Comparison of ENCODE assay signal across 13 cellular contexts in the genomic region with DNA sequence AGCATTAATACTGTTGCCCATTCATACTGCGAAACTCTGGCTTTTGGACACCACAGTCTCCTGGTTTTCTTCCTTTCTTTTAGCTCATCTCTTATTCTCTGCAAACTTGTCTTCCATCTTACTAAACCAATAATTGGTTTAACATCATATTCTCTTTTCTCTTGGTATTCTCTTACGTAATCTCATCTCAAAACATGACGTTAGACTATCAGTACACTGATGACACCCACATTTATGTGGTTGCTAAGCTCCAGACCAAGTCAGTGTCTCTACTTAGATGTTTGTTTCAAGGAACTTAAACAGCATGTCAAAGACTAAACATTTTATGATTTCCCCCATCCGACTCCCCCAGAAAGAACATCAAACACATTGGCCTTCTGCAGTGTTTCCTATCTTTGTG. TPM values are rescaled to one million over a fixed set of nuclear protein-coding genes. Genes with fewer than 3 reads are reported as not detected.
DNase-seq lines count a peak whose midpoint lies in the region; ATAC-seq and TF ChIP-seq lines count a peak whose summit lies in the region.
"Had no signal": no experiment of that assay in that cellular context is flagged by ENCODE, and none has a peak within 500 bp of the region (broad histone marks: within the 10 kb centered on the region; RNA-seq: fewer than 3 reads in every experiment).

No MANE protein-coding gene starts in this region.

- peak overlapping the region; percentile 48 for H3K4me3 Mint-ChIP-seq in activated naive CD8-positive, alpha-beta T cell treated with anti-CD3 and anti-CD28 coated beads, Interleukin-2, amount 50 U/mL, for 24 hours

- peaks cover 48% of the 10 kb centered on the region for H3K36me3 Mint-ChIP-seq in activated naive CD8-positive, alpha-beta T cell treated with anti-CD3 and anti-CD28 coated beads, Interleukin-2, amount 50 U/mL, for 24 hours (ENCODE audit: low read depth)

- no peak overlapping the region for H3K18ac ChIP-seq in mesendoderm (ENCODE audit: low read length)

- H3K4me1 ChIP-seq in GM23248 (ENCODE audit: insufficient read depth) (peaks cover 19% of the 10 kb centered on the region), mesendoderm (ENCODE audit: control insufficient read depth, low read depth, low read length) (peaks cover 5% of the 10 kb centered on the region)

- H2AK5ac ChIP-seq in mesendoderm (ENCODE audit: low read length) = no peak overlapping the region

- in situ Hi-C loops in GM23248 (cut with MboI) = no loop called here

- TF ChIP-seq CTCF in AG10803 (conservative IDR thresholded peaks at IDR 0.05; ENCODE audit: low read length) = no peak

- H2AFZ ChIP-seq in GM23248 = no peak overlapping the region

- H3K27me3 Mint-ChIP-seq in activated naive CD8-positive, alpha-beta T cell treated with anti-CD3 and anti-CD28 coated beads, Interleukin-2, amount 50 U/mL, for 24 hours = no peaks in the 10 kb centered on the region

- 81 to 85% methylated on average over 4 of the region's 4 CpGs for WGBS in GM23248 (ENCODE audit: low coverage in 1 of 2, low lambda C conversion rate in 2 of 2, missing lambda C conversion rate in 2 of 2), 2 experiments
- no CpG with 5 or more reads among the region's 4 CpGs for whole genome bisulfite sequencing in mesendoderm (ENCODE audit: extremely low coverage, insufficient coverage, low lambda C conversion rate)

- H2BK120ac ChIP-seq in mesendoderm (ENCODE audit: low read depth, low read length) = no peak overlapping the region

- no peak overlapping the region for H3K56ac ChIP-seq in mesendoderm (ENCODE audit: low read length)

- H4K5ac ChIP-seq in mesendoderm (ENCODE audit: low read length) = no peak overlapping the region

- H3K27ac Mint-ChIP-seq in activated naive CD8-positive, alpha-beta T cell treated with anti-CD3 and anti-CD28 coated beads, Interleukin-2, amount 50 U/mL, for 24 hours = no peak overlapping the region
- H3K27ac Mint-ChIP-seq: activated CD4-positive, alpha-beta memory T cell treated with anti-CD3 and anti-CD28 coated beads for 36 hours had no signal

- peaks cover 15% of the 10 kb centered on the region for H3K79me1 ChIP-seq in mesendoderm (ENCODE audit: low read length)

- peak; percentile 34 for DNase-seq in AG10803 (ENCODE audit: low read depth)
- DNase-seq in GM23248 = peak; percentile 43
- DNase-seq in activated naive CD8-positive, alpha-beta T cell treated with anti-CD3 and anti-CD28 coated beads, Interleukin-2, amount 50 U/mL, for 24 hours = no peak
- no peak for DNase-seq in mesendoderm
- no peak for DNase-seq in NCI-H1048 (lab: John Stamatoyannopoulos, UW)
- DNase-seq in UCSD-AML1 (lab: John Stamatoyannopoulos, UW; ENCODE audit: unreplicated experiment) = no peak
- no peak for DNase-seq in mesenteric fat pad (ENCODE audit: low spot score)
- DNase-seq: activated CD4-positive, alpha-beta memory T cell treated with anti-CD3 and anti-CD28 coated beads for 36 hours; DMS 273 treated with DMSO at 0.1 percent for 48 hours; foreskin keratinocyte; Right ventricle myocardium superior had no signal

- H3K9ac ChIP-seq in GM23248 = peak overlapping the region; percentile 99
- H3K9ac ChIP-seq in mesendoderm (ENCODE audit: low read length) = peak overlapping the region; percentile 19

- no peaks in the 10 kb centered on the region for H3K9me2 ChIP-seq in GM23248 (ENCODE audit: insufficient read depth)

- H3K9me3 Mint-ChIP-seq in activated naive CD8-positive, alpha-beta T cell treated with anti-CD3 and anti-CD28 coated beads, Interleukin-2, amount 50 U/mL, for 24 hours = peaks cover 17% of the 10 kb centered on the region

- peaks cover 24% of the 10 kb centered on the region for H3K4me1 Mint-ChIP-seq in activated naive CD8-positive, alpha-beta T cell treated with anti-CD3 and anti-CD28 coated beads, Interleukin-2, amount 50 U/mL, for 24 hours

- H3F3A ChIP-seq in GM23248 (ENCODE audit: insufficient read depth) = no peaks in the 10 kb centered on the region

- H3K4me3 ChIP-seq in AG10803 (ENCODE audit: low read length) (no peak overlapping the region), GM23248 (peak overlapping the region; percentile 90), mesendoderm (ENCODE audit: low read length) (no peak overlapping the region)
- H3K4me3 ChIP-seq: lung had no signal

- H4K8ac ChIP-seq in mesendoderm (ENCODE audit: low read depth, low read length) = no peak overlapping the region

- no peak overlapping the region for H3K4ac ChIP-seq in mesendoderm (ENCODE audit: low read depth, low read length)

- peak overlapping the region; percentile 87 for H3K4me2 ChIP-seq in GM23248 (ENCODE audit: unreplicated experiment)
- H3K4me2 ChIP-seq in mesendoderm (ENCODE audit: low read length) = no peak overlapping the region

- H3K36me3 ChIP-seq in GM23248 (ENCODE audit: low read depth) (peaks cover 45% of the 10 kb centered on the region), mesendoderm (ENCODE audit: control insufficient read depth, insufficient read depth, low read length) (peaks cover 2% of the 10 kb centered on the region)

- peaks cover 70% of the 10 kb centered on the region for H3K79me2 ChIP-seq in GM23248 (ENCODE audit: insufficient read depth)
- peaks cover 43% of the 10 kb centered on the region for H3K79me2 ChIP-seq in mesendoderm (ENCODE audit: control insufficient read depth, insufficient read depth, low read length)

- H3K9me3 ChIP-seq in GM23248 (ENCODE audit: low read depth) = no peaks in the 10 kb centered on the region

- no peak overlapping the region for H2BK15ac ChIP-seq in mesendoderm (replicated peaks; ENCODE audit: low read depth)

- no peaks in the 10 kb centered on the region for H3K27me3 ChIP-seq in GM23248 (replicated peaks; ENCODE audit: insufficient read depth)
- no peaks in the 10 kb centered on the region for H3K27me3 ChIP-seq in mesendoderm (ENCODE audit: insufficient read depth, low read length, poor library complexity)
- H3K27me3 ChIP-seq: foreskin keratinocyte had no signal

- ATAC-seq in activated naive CD8-positive, alpha-beta T cell treated with anti-CD3 and anti-CD28 coated beads, Interleukin-2, amount 50 U/mL, for 24 hours = no peak
- ATAC-seq in HG03571 (IDR thresholded peaks at IDR 0.05; ENCODE audit: unreplicated experiment) = no peak
- ATAC-seq: foreskin keratinocyte had no signal

- H3K23ac ChIP-seq in mesendoderm (ENCODE audit: low read length) = no peak overlapping the region

- no peak overlapping the region for H2BK5ac ChIP-seq in mesendoderm (ENCODE audit: low read length)

- no peak overlapping the region for H3K27ac ChIP-seq in GM23248
- no peak overlapping the region for H3K27ac ChIP-seq in mesendoderm (ENCODE audit: low read depth, low read length)
- H3K27ac ChIP-seq: foreskin keratinocyte had no signal

- H4K20me1 ChIP-seq in GM23248 (ENCODE audit: insufficient read depth) = peaks cover 3% of the 10 kb centered on the region; the same call in 1 of the 2 replicates

RNA-seq across cellular contexts. Expression of gene PRRC1, which starts 2.1 kb away (rescaled TPM):
- total RNA-seq in GM23248 (2014; rRNA removed; shearing (Covaris generic)) = 51.3 and 61.2 TPM in 2 replicates
- 64.3 and 66.1 TPM in 2 replicates for polyA plus RNA-seq in GM23248 (2016; fragmentation: Nextera tagmentation; extraction: Ambion mirVana)
- polyA plus RNA-seq in mesendoderm (2013, experiment 1 of 2) = 71.2 TPM
- 67.2 TPM for polyA plus RNA-seq in mesendoderm (2013, experiment 2 of 2)
- total RNA-seq in mesenteric fat pad = 47.5 TPM

Comparison
In these comparisons a context has a peak if more than half of its experiments do, and no peak if none do; other contexts are left out.
1. DNase-seq: peak in AG10803 (single experiment) and GM23248 (single experiment); none in activated naive CD8-positive, alpha-beta T cell treated with anti-CD3 and anti-CD28 coated beads, Interleukin-2, amount 50 U/mL, for 24 hours (single experiment), mesendoderm (single experiment), NCI-H1048 (single experiment), UCSD-AML1 (single experiment) and mesenteric fat pad (single experiment).